ENCODE assay signal across 17 cellular contexts in the genomic region with DNA sequence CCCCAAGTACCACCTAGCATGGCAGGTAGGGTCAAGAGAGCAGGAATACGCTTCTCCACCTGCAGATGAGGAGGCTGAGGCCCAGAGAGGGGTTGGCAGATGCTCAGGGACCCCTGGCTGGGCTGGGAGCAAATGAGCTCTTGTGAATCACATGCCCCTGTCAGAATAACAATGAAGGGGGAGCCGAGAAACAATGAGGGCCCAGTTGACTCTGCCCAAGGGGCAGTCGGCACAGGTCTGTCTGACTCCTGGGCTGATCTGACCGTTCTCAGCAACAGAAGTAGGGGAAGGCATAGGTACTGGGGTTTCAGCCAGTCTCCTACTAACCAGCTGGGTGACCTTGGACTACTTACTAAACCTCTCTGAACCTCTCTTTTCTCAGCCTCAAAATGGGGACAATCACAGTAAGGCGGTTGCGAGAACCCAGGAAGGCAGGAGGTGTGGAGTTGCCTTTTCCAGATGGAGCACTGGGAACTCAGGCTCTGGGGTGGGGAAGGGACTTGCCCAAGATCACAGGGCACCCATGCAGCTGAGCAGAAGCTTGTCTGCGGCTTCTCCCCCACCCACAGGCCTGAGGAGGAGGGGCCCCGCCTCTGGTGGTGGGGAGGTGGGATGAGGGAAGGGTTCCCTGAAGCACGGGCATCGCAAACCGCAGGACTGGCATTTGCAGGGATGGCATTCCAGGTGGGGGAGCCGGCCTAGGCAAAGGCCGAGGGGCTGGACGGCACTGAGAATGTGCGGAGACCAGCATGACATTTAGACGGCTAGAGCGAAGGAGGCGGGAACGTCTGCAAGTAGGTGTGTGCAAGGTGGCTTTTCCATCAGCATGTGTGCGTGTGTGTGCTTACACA.
"Had no signal": no experiment of that assay in that cellular context is flagged by ENCODE, and none has a peak within 500 bp of the region (broad histone marks: within the 10 kb centered on the region; RNA-seq: fewer than 3 reads in every experiment).

No MANE protein-coding gene starts in this region.

- H3K4me1 Mint-ChIP-seq: naive thymus-derived CD8-positive, alpha-beta T cell; stimulated activated naive CD8-positive, alpha-beta T cell treated with anti-CD3 and anti-CD28 coated beads, Interleukin-15, amount 100 ng/mL, for 72 hours had no signal

- H3K36me3 ChIP-seq: heart right ventricle, lower lobe of right lung had no signal

- H3K27ac ChIP-seq: lower lobe of right lung, VCaP had no signal

- DNase-seq: activated CD4-positive, alpha-beta T cell treated with anti-CD3 and anti-CD28 coated beads, Interleukin-2, amount 50 U/mL, for 4 hours; effector CD8-positive, alpha-beta T cell; left cardiac atrium; lower lobe of right lung; naive thymus-derived CD8-positive, alpha-beta T cell; occipital lobe; small intestine; stimulated activated CD4-positive, alpha-beta T cell treated with anti-CD3 and anti-CD28 coated beads, Interleukin-15, amount 100 ng/mL, for 24 hours; stimulated activated CD4-positive, alpha-beta T cell treated with anti-CD3 and anti-CD28 coated beads, Interleukin-4, amount 100 ng/mL, for 1 hour; stimulated activated naive CD8-positive, alpha-beta T cell treated with anti-CD3 and anti-CD28 coated beads, Interleukin-15, amount 100 ng/mL, for 72 hours had no signal

- H3K4me3 ChIP-seq: lower lobe of right lung had no signal

- H3K9me3 ChIP-seq: heart right ventricle, lower lobe of right lung had no signal

- H3K36me3 Mint-ChIP-seq: activated naive CD8-positive, alpha-beta T cell; naive thymus-derived CD8-positive, alpha-beta T cell had no signal

- ATAC-seq: esophagus mucosa; lower lobe of right lung; naive thymus-derived CD8-positive, alpha-beta T cell; stimulated activated naive CD8-positive, alpha-beta T cell treated with anti-CD3 and anti-CD28 coated beads, Interleukin-15, amount 100 ng/mL, for 72 hours had no signal

- H3K9me3 Mint-ChIP-seq: dendritic cell treated with granulocyte-macrophage colony-stimulating factor and Interleukin-4, amounts not matched to agents 40 ng/mL and 50 ng/mL, for 4 days; naive thymus-derived CD8-positive, alpha-beta T cell; stimulated activated naive CD8-positive, alpha-beta T cell treated with anti-CD3 and anti-CD28 coated beads, Interleukin-15, amount 100 ng/mL, for 72 hours; T-helper 1 cell treated with Interleukin-12 subunit alpha and Interleukin-12 subunit beta and Interleukin-4 antibody, amounts not matched to agents 30 μg/mL and 1 μg/mL, for 36 hours had no signal

- H3K4me3 Mint-ChIP-seq: activated naive CD8-positive, alpha-beta T cell; dendritic cell treated with granulocyte-macrophage colony-stimulating factor and Interleukin-4, amounts not matched to agents 40 ng/mL and 50 ng/mL, for 4 days; naive thymus-derived CD8-positive, alpha-beta T cell; stimulated activated naive CD8-positive, alpha-beta T cell treated with anti-CD3 and anti-CD28 coated beads, Interleukin-15, amount 100 ng/mL, for 72 hours; T-helper 1 cell treated with Interleukin-12 subunit alpha and Interleukin-12 subunit beta and Interleukin-4 antibody, amounts not matched to agents 30 μg/mL and 1 μg/mL, for 36 hours had no signal

- FAIRE-seq: bronchial epithelial cell, small intestine had no signal

- H3K27me3 ChIP-seq: heart right ventricle had no signal

- H3K27ac Mint-ChIP-seq: activated naive CD8-positive, alpha-beta T cell; dendritic cell treated with granulocyte-macrophage colony-stimulating factor and Interleukin-4, amounts not matched to agents 40 ng/mL and 50 ng/mL, for 4 days; naive thymus-derived CD8-positive, alpha-beta T cell; stimulated activated naive CD8-positive, alpha-beta T cell treated with anti-CD3 and anti-CD28 coated beads, Interleukin-15, amount 100 ng/mL, for 72 hours; T-helper 1 cell treated with Interleukin-12 subunit alpha and Interleukin-12 subunit beta and Interleukin-4 antibody, amounts not matched to agents 30 μg/mL and 1 μg/mL, for 36 hours had no signal

- H3K27me3 Mint-ChIP-seq: dendritic cell treated with granulocyte-macrophage colony-stimulating factor and Interleukin-4, amounts not matched to agents 40 ng/mL and 50 ng/mL, for 4 days had no signal

- H3K4me1 ChIP-seq: lower lobe of right lung had no signal
